In genomic region chr17:4950757-4951204, GRCh38 we compare ENCODE assay signal across 8 cellular contexts. TPM values are rescaled to one million over a fixed set of nuclear protein-coding genes. Genes with fewer than 3 reads are reported as not detected.
A peak's percentile ranks its signal among the peaks of the same experiment; 100 is the strongest.
DNase-seq lines count a peak whose midpoint lies in the region; ATAC-seq and TF ChIP-seq lines count a peak whose summit lies in the region.

Gene ENO3, plus strand, starts transcription at chr17:4951119. Its CDS starts 711 bp downstream, at chr17:4951830.

- intact Hi-C loops in left ventricle myocardium superior (cut with micrococcal nuclease) (no loop called here), spleen (cut with DNase I; ENCODE audit: low total_unique reads) (no loop called here)

- no peaks in the 10 kb centered on the region for H3K9me3 Mint-ChIP-seq in activated CD4-positive, alpha-beta memory T cell treated with anti-CD3 and anti-CD28 coated beads, Interleukin-2, amount 10 ng/mL, durations not matched to agents 7 days and 5 days

- DNase-seq in A172 (ENCODE audit: low spot score) = no peak
- peak in 1 of 2 experiments; percentile 63 for DNase-seq in HAP-1 (ENCODE audit: low spot score in 2 of 2)
- DNase-seq in activated CD4-positive, alpha-beta memory T cell treated with anti-CD3 and anti-CD28 coated beads, Interleukin-2, amount 10 ng/mL, durations not matched to agents 7 days and 5 days = no peak
- peak; percentile 66 for DNase-seq in left ventricle myocardium superior
- no peak for DNase-seq in spleen

- CTCF ChIA-PET in activated CD4-positive, alpha-beta memory T cell treated with anti-CD3 and anti-CD28 coated beads, Interleukin-2, amount 10 ng/mL, durations not matched to agents 7 days and 5 days (lab: Charles Lee) = interaction anchor here (0.7 to 1.6 kb wide), 4 partner anchors 11 to 42 kb away, joined by 3 to 6 read pairs (median 4); partner anchors contain the start of genes RNF167, SLC25A11 and SPAG7

- H3K9me3 ChIP-seq in HAP-1 = no peaks in the 10 kb centered on the region
- no peaks in the 10 kb centered on the region for H3K9me3 ChIP-seq in spleen

- H3K27me3 ChIP-seq in HAP-1 (ENCODE audit: low read depth) = no peaks in the 10 kb centered on the region
- no peaks in the 10 kb centered on the region for H3K27me3 ChIP-seq in spleen (replicated peaks in 1 of 7)

- H3K4me1 ChIP-seq in HAP-1 (peaks cover 18% of the 10 kb centered on the region), spleen (peaks cover 19 to 48% (median 30%) of the 10 kb centered on the region in 6 donors)

- in situ Hi-C loops in HAP-1 (cut with MboI; ENCODE audit: low sequenced_read_pairs) = no loop called here

- no peak for TF ChIP-seq CTCF in spleen (IDR thresholded peaks at IDR 0.05 in 8 of 11, conservative IDR thresholded peaks at IDR 0.05 in 3 of 11)

- peak within 1 kb of the TSS; percentile 96 for H3K4me3 Mint-ChIP-seq in activated CD4-positive, alpha-beta memory T cell treated with anti-CD3 and anti-CD28 coated beads, Interleukin-2, amount 10 ng/mL, durations not matched to agents 7 days and 5 days

- H3K27ac Mint-ChIP-seq in activated CD4-positive, alpha-beta memory T cell treated with anti-CD3 and anti-CD28 coated beads, Interleukin-2, amount 10 ng/mL, durations not matched to agents 7 days and 5 days = peak within 1 kb of the TSS; percentile 92

- ATAC-seq in left ventricle myocardium superior (peak; percentile 4), HG02798 (IDR thresholded peaks at IDR 0.05; ENCODE audit: poor library complexity, unreplicated experiment) (no peak), GM21576 (IDR thresholded peaks at IDR 0.05; ENCODE audit: unreplicated experiment) (no peak), HG03175 (IDR thresholded peaks at IDR 0.05; ENCODE audit: unreplicated experiment) (no peak)

- H3K27me3 Mint-ChIP-seq in activated CD4-positive, alpha-beta memory T cell treated with anti-CD3 and anti-CD28 coated beads, Interleukin-2, amount 10 ng/mL, durations not matched to agents 7 days and 5 days = no peaks in the 10 kb centered on the region

- H3K27ac ChIP-seq in spleen = peak within 1 kb of the TSS; percentile 89 to 99 (median 98)

- peaks cover 27% of the 10 kb centered on the region for H3K4me1 Mint-ChIP-seq in activated CD4-positive, alpha-beta memory T cell treated with anti-CD3 and anti-CD28 coated beads, Interleukin-2, amount 10 ng/mL, durations not matched to agents 7 days and 5 days

- POLR2A ChIA-PET in activated CD4-positive, alpha-beta memory T cell treated with anti-CD3 and anti-CD28 coated beads, Interleukin-2, amount 10 ng/mL, durations not matched to agents 7 days and 5 days (lab: Charles Lee) = interaction anchor here (0.8 to 20.7 kb wide), 9 partner anchors 9 to 160 kb away, joined by 3 to 711 read pairs (median 4); partner anchors contain the start of genes CAMTA2, INCA1, KIF1C and PFN1

- H3K36me3 ChIP-seq in HAP-1 (replicated peaks) (peaks cover 22% of the 10 kb centered on the region), spleen (peaks cover 0 to 15% (median 11%) of the 10 kb centered on the region in 6 donors)

- TF ChIP-seq POLR2A in spleen (IDR thresholded peaks at IDR 0.05) = no peak

- peaks cover 25% of the 10 kb centered on the region for H3K36me3 Mint-ChIP-seq in activated CD4-positive, alpha-beta memory T cell treated with anti-CD3 and anti-CD28 coated beads, Interleukin-2, amount 10 ng/mL, durations not matched to agents 7 days and 5 days (ENCODE audit: low read depth)

- 42 to 60% (median 52%) methylated on average over 7 of the region's 7 CpGs for WGBS in spleen, 5 donors

- H3K4me3 ChIP-seq in HAP-1 (peak within 1 kb of the TSS; percentile 98), spleen (peak within 1 kb of the TSS; percentile 78 to 100 (median 98))

RNA-seq across cellular contexts. Expression of gene ENO3, which starts in this region (rescaled TPM):
- total RNA-seq in A172 (2014; rRNA removed; shearing (Covaris generic)) = 4.0 and 12.3 TPM in 2 replicates
- total RNA-seq in activated CD4-positive, alpha-beta memory T cell treated with anti-CD3 and anti-CD28 coated beads, Interleukin-2, amount 10 ng/mL, durations not matched to agents 7 days and 5 days = 10 to 100 TPM; 26.8 to 33.0 TPM
- 670 TPM for total RNA-seq in left ventricle myocardium superior
- total RNA-seq in spleen = 10 to 100 TPM in 2 of 7 donors, 1 to 10 TPM in 5; 3.1 to 16.0 (median 8.8) TPM
- 10 to 100 TPM; 13.8 to 23.4 (median 15.4) TPM for polyA plus RNA-seq in spleen

Comparison
In these comparisons a context has a peak if more than half of its experiments do, and no peak if none do; other contexts are left out.
1. RNA of gene ENO3 (total RNA-seq): 670 TPM in left ventricle myocardium superior (single experiment); 26.8 to 33.0 TPM in activated CD4-positive, alpha-beta memory T cell treated with anti-CD3 and anti-CD28 coated beads, Interleukin-2, amount 10 ng/mL, durations not matched to agents 7 days and 5 days, 4.0 to 12.3 TPM in A172 and 3.1 to 16.0 TPM in spleen; every median in the first group is over 10 times any median in the second.